Comparison of ENCODE assay signal across 9 cellular contexts in genomic region chr15:39511000-39511914, GRCh38.
DNase-seq lines count a peak whose midpoint lies in the region; ATAC-seq lines count a peak whose summit lies in the region.
"Had no signal": no experiment of that assay in that cellular context is flagged by ENCODE, and none has a peak within 500 bp of the region (broad histone marks: within the 10 kb centered on the region; RNA-seq: fewer than 3 reads in every experiment).

No MANE protein-coding gene starts in this region.

- DNase-seq in GM03348 (ENCODE audit: low spot score) (peak; percentile 92), SW480 (ENCODE audit: low spot score) (peak; percentile 31), Right ventricle myocardium superior (peak; percentile 81), sciatic nerve (ENCODE audit: low spot score) (no peak), NCI-H2029 treated with DMSO at 0.1 percent for 48 hours (lab: John Stamatoyannopoulos, UW) (no peak), NCI-H2107 treated with DMSO at 0.1 percent for 48 hours (lab: John Stamatoyannopoulos, UW; ENCODE audit: unreplicated experiment) (no peak), KBM-7 (no peak)
- DNase-seq in naive thymus-derived CD8-positive, alpha-beta T cell: no peak

- in situ Hi-C loops in KBM-7 (cut with MboI; ENCODE audit: low pct_unique_long_range_greater_than_20kb, low sequenced_read_pairs): no loop called here

- intact Hi-C loops in Right ventricle myocardium superior (cut with DNase I): no loop called here
- intact Hi-C loops in sciatic nerve (cut with DNase I): no loop called here

- ATAC-seq in Right ventricle myocardium superior (ENCODE audit: poor library complexity): peak; percentile 91
- peak; percentile 81 for ATAC-seq in sciatic nerve
- no peak for ATAC-seq in naive thymus-derived CD8-positive, alpha-beta T cell

- no peak overlapping the region for H3K4me3 Mint-ChIP-seq in naive thymus-derived CD8-positive, alpha-beta T cell
- H3K4me3 Mint-ChIP-seq: IgD-negative memory B cell had no signal

- H3K36me3 Mint-ChIP-seq in naive thymus-derived CD8-positive, alpha-beta T cell: peaks cover 0 to 24% (median 1%) of the 10 kb centered on the region in 3 donors

- H3K27ac Mint-ChIP-seq in naive thymus-derived CD8-positive, alpha-beta T cell: no peak overlapping the region
- H3K27ac Mint-ChIP-seq: IgD-negative memory B cell had no signal

- peaks cover 0 to 28% (median 16%) of the 10 kb centered on the region in 9 donors for H3K9me3 Mint-ChIP-seq in naive thymus-derived CD8-positive, alpha-beta T cell

- POLR2A ChIA-PET in naive thymus-derived CD8-positive, alpha-beta T cell (lab: Charles Lee): no interaction called here

- H3K4me1 Mint-ChIP-seq in naive thymus-derived CD8-positive, alpha-beta T cell: no peaks in the 10 kb centered on the region
- H3K4me1 Mint-ChIP-seq: IgD-negative memory B cell had no signal

- H3K27me3 Mint-ChIP-seq in naive thymus-derived CD8-positive, alpha-beta T cell: peaks cover 13 to 44% (median 17%) of the 10 kb centered on the region in 5 donors

Comparison
In these comparisons a context has a peak if more than half of its experiments do, and no peak if none do; other contexts are left out.
1. DNase-seq: peak in GM03348 (single experiment), SW480 (single experiment) and Right ventricle myocardium superior (single experiment); none in sciatic nerve (single experiment), NCI-H2029 treated with DMSO at 0.1 percent for 48 hours (single experiment), NCI-H2107 treated with DMSO at 0.1 percent for 48 hours (single experiment), naive thymus-derived CD8-positive, alpha-beta T cell (0 of 10) and KBM-7 (single experiment).
2. ATAC-seq: peak in Right ventricle myocardium superior (single experiment) and sciatic nerve (single experiment); none in naive thymus-derived CD8-positive, alpha-beta T cell (0 of 2).